ENCODE assay signal across 1 cellular context in the genomic region with DNA sequence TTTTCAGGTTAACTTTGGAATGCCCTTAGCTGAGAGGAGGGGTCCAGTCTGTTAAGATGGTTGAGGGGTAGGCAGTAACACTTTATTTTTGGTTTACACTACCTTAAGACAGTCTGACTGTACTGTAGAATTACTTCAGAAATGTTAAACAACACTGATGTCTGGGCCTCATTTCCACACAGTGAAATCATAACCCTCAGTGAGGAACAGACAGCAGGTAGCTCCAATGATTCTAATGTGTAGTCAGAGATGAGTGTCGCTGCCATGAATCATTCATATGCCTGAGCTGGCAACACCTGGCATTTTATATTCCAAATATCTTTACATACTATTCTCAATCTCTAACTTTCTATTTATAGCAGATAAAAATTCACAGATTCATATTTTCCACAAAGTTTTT.
TF ChIP-seq lines count a peak whose summit lies in the region.

No MANE protein-coding gene starts in this region.

TF ChIP-seq in A549, 52 proteins besides CTCF, POLR2A, EP300 and RAD21 (continued from another document):
- TF ChIP-seq, protein P1, sequence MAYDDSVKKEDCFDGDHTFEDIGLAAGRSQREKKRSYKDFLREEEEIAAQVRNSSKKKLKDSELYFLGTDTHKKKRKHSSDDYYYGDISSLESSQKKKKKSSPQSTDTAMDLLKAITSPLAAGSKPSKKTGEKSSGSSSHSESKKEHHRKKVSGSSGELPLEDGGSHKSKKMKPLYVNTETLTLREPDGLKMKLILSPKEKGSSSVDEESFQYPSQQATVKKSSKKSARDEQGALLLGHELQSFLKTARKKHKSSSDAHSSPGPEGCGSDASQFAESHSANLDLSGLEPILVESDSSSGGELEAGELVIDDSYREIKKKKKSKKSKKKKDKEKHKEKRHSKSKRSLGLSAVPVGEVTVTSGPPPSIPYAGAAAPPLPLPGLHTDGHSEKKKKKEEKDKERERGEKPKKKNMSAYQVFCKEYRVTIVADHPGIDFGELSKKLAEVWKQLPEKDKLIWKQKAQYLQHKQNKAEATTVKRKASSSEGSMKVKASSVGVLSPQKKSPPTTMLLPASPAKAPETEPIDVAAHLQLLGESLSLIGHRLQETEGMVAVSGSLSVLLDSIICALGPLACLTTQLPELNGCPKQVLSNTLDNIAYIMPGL (CRISPR knock-in tag; IDR thresholded peaks at IDR 0.05; ENCODE audit: borderline replicate concordance): no peak
- TF ChIP-seq MYC (IDR thresholded peaks at IDR 0.05; ENCODE audit: borderline replicate concordance, low read length) (no peak), HDAC2 (IDR thresholded peaks at IDR 0.05) (no peak), CBX2 (IDR thresholded peaks at IDR 0.05; ENCODE audit: borderline replicate concordance, low read depth) (no peak)
TF ChIP-seq in A549: peak in this region for 0.
